Comparison of ENCODE assay signal across 5 cellular contexts in the genomic region with DNA sequence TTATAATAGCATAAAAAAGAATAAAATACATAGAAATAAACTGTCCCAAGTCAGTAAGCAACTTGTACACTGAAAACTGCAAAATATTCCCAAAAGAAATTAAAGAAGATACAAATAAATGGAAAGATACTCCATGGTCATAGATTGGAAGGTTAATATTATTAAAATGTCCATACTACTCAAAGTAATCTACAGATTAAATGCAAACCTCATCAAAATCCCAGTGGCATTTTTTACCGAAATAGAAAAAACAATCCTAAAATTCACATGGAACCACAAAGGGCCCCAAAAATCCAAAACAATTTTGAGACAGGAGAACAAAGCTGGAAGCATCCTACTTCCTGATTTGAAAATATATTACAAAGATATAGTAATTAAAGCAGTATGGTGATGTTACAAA.
"Had no signal": no experiment of that assay in that cellular context is flagged by ENCODE, and none has a peak within 500 bp of the region (broad histone marks: within the 10 kb centered on the region; RNA-seq: fewer than 3 reads in every experiment).

No MANE protein-coding gene starts in this region.

- FAIRE-seq: HTR-8/SVneo had no signal

- H3K9ac ChIP-seq: KMS-11 had no signal

- DNase-seq: KBM-7, KG1 had no signal

- H3K4me2 ChIP-seq: KMS-11 had no signal

- H3K27ac ChIP-seq: HL-60, KMS-11 had no signal
